ENCODE assay signal across 28 cellular contexts in the genomic region with DNA sequence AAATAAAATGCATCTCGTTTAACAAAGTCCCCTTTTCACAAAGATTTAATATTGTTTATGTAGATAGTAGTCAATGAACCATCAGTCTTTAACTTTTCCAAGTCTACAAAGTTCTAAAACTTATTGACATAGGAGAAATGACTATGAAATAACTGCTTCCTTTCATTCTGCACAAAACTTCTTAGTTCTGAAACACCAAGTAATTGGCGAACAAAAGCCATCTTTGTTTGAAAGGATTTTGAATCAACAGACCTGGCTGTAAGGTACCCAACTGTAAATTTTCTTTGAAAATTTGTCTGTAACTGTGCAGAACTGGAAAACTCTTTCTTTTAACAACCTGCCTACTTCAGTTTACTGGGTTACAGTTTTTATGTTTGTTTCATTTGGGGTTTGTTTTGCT. TPM values are rescaled to one million over a fixed set of nuclear protein-coding genes. Genes with fewer than 3 reads are reported as not detected.
DNase-seq lines count a peak whose midpoint lies in the region; ATAC-seq and TF ChIP-seq lines count a peak whose summit lies in the region.
"Had no signal": no experiment of that assay in that cellular context is flagged by ENCODE, and none has a peak within 500 bp of the region (broad histone marks: within the 10 kb centered on the region; RNA-seq: fewer than 3 reads in every experiment).

No MANE protein-coding gene starts in this region.

- POLR2A ChIA-PET in CD8-positive, alpha-beta T cell (lab: Charles Lee), result interaction anchor here (0.6 to 2.5 kb wide), 3 partner anchors 9 to 34 kb away, joined by 3 to 6 read pairs (median 3); no protein-coding TSS in a partner anchor
- POLR2A ChIA-PET in naive thymus-derived CD4-positive, alpha-beta T cell (lab: Charles Lee), result interaction anchor here (0.7 to 21.9 kb wide), 9 partner anchors 9 to 117 kb away, joined by 3 to 400 read pairs (median 15); a partner anchor contains a TSS

- no peaks in the 10 kb centered on the region for H3K27me3 Mint-ChIP-seq in activated T-cell treated with anti-CD3 and anti-CD28 coated beads, Interleukin-2, amount 50 U/mL, for 24 hours
- no peaks in the 10 kb centered on the region for H3K27me3 Mint-ChIP-seq in CD8-positive, alpha-beta T cell (ENCODE audit: low read depth)
- H3K27me3 Mint-ChIP-seq in T-helper 17 cell, result peaks cover 4% of the 10 kb centered on the region
- H3K27me3 Mint-ChIP-seq in naive thymus-derived CD4-positive, alpha-beta T cell, result no peaks in the 10 kb centered on the region

- no peak for DNase-seq in activated T-cell treated with anti-CD3 and anti-CD28 coated beads, Interleukin-2, amount 50 U/mL, for 24 hours
- DNase-seq in activated T-cell treated with anti-CD3 and anti-CD28 coated beads, Interleukin-2, amount 50 U/mL, for 48 hours, result no peak
- no peak for DNase-seq in CD8-positive, alpha-beta T cell
- no peak for DNase-seq in T-helper 17 cell
- DNase-seq in naive thymus-derived CD4-positive, alpha-beta T cell, result no peak
- no peak for DNase-seq in HuH-7 (ENCODE audit: low spot score)
- DNase-seq: activated CD4-positive, CD25-positive, alpha-beta regulatory T cell treated with anti-CD3 and anti-CD28 coated beads, Interleukin-2, amount 50 U/mL, for 72 hours; activated gamma-delta T cell treated with Interleukin-2 at 50 U/mL for 16 hours; caudate nucleus; cortex of kidney; foreskin melanocyte; HCEC 1CT; mucosa of descending colon; NCI-H1092 treated with DMSO at 0.1 percent for 48 hours; NCI-H187; NCI-H524 treated with DMSO at 0.1 percent for 48 hours; NK-92 treated with Interleukin-12 subunit alpha and Interleukin-12 subunit beta, amount 100 ng/mL, for 24 hours; pancreas; retina; SHP77; transverse colon had no signal

- H3K4me3 Mint-ChIP-seq in activated T-cell treated with anti-CD3 and anti-CD28 coated beads, Interleukin-2, amount 50 U/mL, for 24 hours, result peak overlapping the region; percentile 62
- peak overlapping the region; percentile 51 for H3K4me3 Mint-ChIP-seq in CD8-positive, alpha-beta T cell
- H3K4me3 Mint-ChIP-seq in T-helper 17 cell, result peak overlapping the region; percentile 62
- peak overlapping the region; percentile 71 to 91 (median 83) for H3K4me3 Mint-ChIP-seq in naive thymus-derived CD4-positive, alpha-beta T cell
- H3K4me3 Mint-ChIP-seq: B cell had no signal

- H3K4me3 ChIP-seq in CD8-positive, alpha-beta T cell (ENCODE audit: low read depth, low read length), result no peak overlapping the region
- H3K4me3 ChIP-seq in naive thymus-derived CD4-positive, alpha-beta T cell (ENCODE audit: low read length), result no peak overlapping the region
- H3K4me3 ChIP-seq: esophagus muscularis mucosa, K562, lung, mucosa of descending colon, pancreas, skin epidermis, transverse colon had no signal

- no peak for ATAC-seq in CD8-positive, alpha-beta T cell
- ATAC-seq in T-helper 17 cell (no peak), HG02588 (IDR thresholded peaks at IDR 0.05; ENCODE audit: unreplicated experiment) (no peak), GM19328 (IDR thresholded peaks at IDR 0.05; ENCODE audit: unreplicated experiment) (no peak)
- no peak for ATAC-seq in naive thymus-derived CD4-positive, alpha-beta T cell
- ATAC-seq: K562, mucosa of descending colon, pancreas had no signal

- H3K27me3 ChIP-seq in CD8-positive, alpha-beta T cell (ENCODE audit: insufficient read depth, low read length), result no peaks in the 10 kb centered on the region
- H3K27me3 ChIP-seq in naive thymus-derived CD4-positive, alpha-beta T cell (ENCODE audit: control insufficient read depth in 2 of 2, insufficient read depth in 2 of 2, low read length in 2 of 2), result no peaks in the 10 kb centered on the region
- H3K27me3 ChIP-seq: esophagus muscularis mucosa, pancreas, transverse colon had no signal

- H3K9me3 ChIP-seq in CD8-positive, alpha-beta T cell (ENCODE audit: low read length), result no peaks in the 10 kb centered on the region
- H3K9me3 ChIP-seq in T-helper 17 cell (ENCODE audit: control insufficient read depth, low read length, poor library complexity, severe bottlenecking), result no peaks in the 10 kb centered on the region
- no peaks in the 10 kb centered on the region for H3K9me3 ChIP-seq in naive thymus-derived CD4-positive, alpha-beta T cell (ENCODE audit: control insufficient read depth in 2 of 3, low read length in 3 of 3)
- H3K9me3 ChIP-seq: esophagus muscularis mucosa, mucosa of descending colon, pancreas, transverse colon had no signal

- H3K36me3 ChIP-seq in CD8-positive, alpha-beta T cell (ENCODE audit: insufficient read depth, low read length), result peaks cover 20% of the 10 kb centered on the region
- peaks cover 0 to 20% (median 9%) of the 10 kb centered on the region in 3 experiments for H3K36me3 ChIP-seq in naive thymus-derived CD4-positive, alpha-beta T cell (ENCODE audit: control insufficient read depth in 2 of 3, insufficient read depth in 3 of 3, low read length in 3 of 3)
- H3K36me3 ChIP-seq: esophagus muscularis mucosa, pancreas, transverse colon had no signal

- peak overlapping the region; percentile 96 for H3K27ac Mint-ChIP-seq in activated T-cell treated with anti-CD3 and anti-CD28 coated beads, Interleukin-2, amount 50 U/mL, for 24 hours
- H3K27ac Mint-ChIP-seq in CD8-positive, alpha-beta T cell, result peak overlapping the region; percentile 93
- H3K27ac Mint-ChIP-seq in T-helper 17 cell, result peak overlapping the region; percentile 85
- H3K27ac Mint-ChIP-seq in naive thymus-derived CD4-positive, alpha-beta T cell, result peak overlapping the region; percentile 59 to 97 (median 91)
- H3K27ac Mint-ChIP-seq: B cell had no signal

- peaks cover 100% of the 10 kb centered on the region for H3K4me1 ChIP-seq in CD8-positive, alpha-beta T cell (ENCODE audit: insufficient read depth, low read length)
- H3K4me1 ChIP-seq in naive thymus-derived CD4-positive, alpha-beta T cell (ENCODE audit: control insufficient read depth in 2 of 2, insufficient read depth in 2 of 2, low read length in 2 of 2), result peaks cover 29 to 97% of the 10 kb centered on the region in 2 donors
- H3K4me1 ChIP-seq: esophagus muscularis mucosa, pancreas, transverse colon had no signal

- no peak for TF ChIP-seq CTCF in CD8-positive, alpha-beta T cell (IDR thresholded peaks at IDR 0.05)

- H3K36me3 Mint-ChIP-seq in activated T-cell treated with anti-CD3 and anti-CD28 coated beads, Interleukin-2, amount 50 U/mL, for 24 hours (ENCODE audit: low read depth), result peaks cover 56% of the 10 kb centered on the region
- H3K36me3 Mint-ChIP-seq in CD8-positive, alpha-beta T cell, result peaks cover 76% of the 10 kb centered on the region
- peaks cover 14% of the 10 kb centered on the region for H3K36me3 Mint-ChIP-seq in T-helper 17 cell (ENCODE audit: low read depth)
- peaks cover 12 to 66% (median 26%) of the 10 kb centered on the region in 5 donors for H3K36me3 Mint-ChIP-seq in naive thymus-derived CD4-positive, alpha-beta T cell

- no peak overlapping the region for H3K27ac ChIP-seq in CD8-positive, alpha-beta T cell (ENCODE audit: low read depth, low read length)
- H3K27ac ChIP-seq in naive thymus-derived CD4-positive, alpha-beta T cell (ENCODE audit: low read depth, low read length), result peak overlapping the region; percentile 81
- H3K27ac ChIP-seq: esophagus muscularis mucosa, pancreas, skin epidermis, transverse colon had no signal

- H3K9me3 Mint-ChIP-seq in activated T-cell treated with anti-CD3 and anti-CD28 coated beads, Interleukin-2, amount 50 U/mL, for 24 hours, result no peaks in the 10 kb centered on the region
- H3K9me3 Mint-ChIP-seq in CD8-positive, alpha-beta T cell, result no peaks in the 10 kb centered on the region
- H3K9me3 Mint-ChIP-seq in naive thymus-derived CD4-positive, alpha-beta T cell, result no peaks in the 10 kb centered on the region

- intact Hi-C loops in CD8-positive, alpha-beta T cell (cut with DNase I, micrococcal nuclease), result loop anchor here in 1 of 2 experiments (2.0 kb wide), 1 partner anchor 30 kb away; no protein-coding TSS in a partner anchor
- intact Hi-C loops in naive thymus-derived CD4-positive, alpha-beta T cell (cut with micrococcal nuclease), result loop anchor here (1.0 to 2.0 kb wide), 3 partner anchors 8 to 70 kb away; no protein-coding TSS in a partner anchor

- CTCF ChIA-PET in CD8-positive, alpha-beta T cell (lab: Charles Lee), result interaction anchor here (1.0 kb wide), 1 partner anchor 22 kb away, joined by 3 read pairs; no protein-coding TSS in a partner anchor
- CTCF ChIA-PET in naive thymus-derived CD4-positive, alpha-beta T cell (lab: Charles Lee), result interaction anchor here (0.9 kb wide), 1 partner anchor 154 kb away, joined by 4 read pairs; no protein-coding TSS in a partner anchor

- H3K4me1 Mint-ChIP-seq in activated T-cell treated with anti-CD3 and anti-CD28 coated beads, Interleukin-2, amount 50 U/mL, for 24 hours (ENCODE audit: low read depth), result peaks cover 97% of the 10 kb centered on the region
- peaks cover 96% of the 10 kb centered on the region for H3K4me1 Mint-ChIP-seq in CD8-positive, alpha-beta T cell (ENCODE audit: low read depth)
- H3K4me1 Mint-ChIP-seq in T-helper 17 cell, result peaks cover 66% of the 10 kb centered on the region
- H3K4me1 Mint-ChIP-seq in naive thymus-derived CD4-positive, alpha-beta T cell, result peaks cover 61 to 100% (median 99%) of the 10 kb centered on the region in 7 donors

RNA-seq across cellular contexts. Expression of a gene that starts 25.9 kb away (rescaled TPM):
- total RNA-seq in CD8-positive, alpha-beta T cell, result 100 to 1,000 TPM; 325 to 335 TPM
- 100 to 1,000 TPM; 236 to 319 TPM for total RNA-seq in T-helper 17 cell
- 100 to 1,000 TPM; 270 to 830 (median 674) TPM for total RNA-seq in naive thymus-derived CD4-positive, alpha-beta T cell
- 100 to 1,000 TPM; 637 to 928 TPM for polyA plus RNA-seq in naive thymus-derived CD4-positive, alpha-beta T cell
